In genomic region chr6:135703621-135704020, GRCh38 we compare ENCODE assay signal across 11 cellular contexts.
DNase-seq lines count a peak whose midpoint lies in the region; ATAC-seq, FAIRE-seq and TF ChIP-seq lines count a peak whose summit lies in the region.
"Had no signal": no experiment of that assay in that cellular context is flagged by ENCODE, and none has a peak within 500 bp of the region (broad histone marks: within the 10 kb centered on the region; RNA-seq: fewer than 3 reads in every experiment).

No MANE protein-coding gene starts in this region.

- DNase-seq in activated CD4-positive, alpha-beta T cell treated with anti-CD3 and anti-CD28 coated beads, Interleukin-2, amount 10 ng/mL, durations not matched to agents 24 days and 14 days, result no peak
- no peak for DNase-seq in activated CD4-positive, alpha-beta T cell treated with anti-CD3 and anti-CD28 coated beads for 1 hour
- no peak for DNase-seq in IMR-90
- DNase-seq in stimulated activated CD4-positive, alpha-beta T cell treated with anti-CD3 and anti-CD28 coated beads, Interleukin-1b, Interleukin-23, amount 100 ng/mL, for 48 hours, result peak; percentile 15
- no peak for DNase-seq in NCI-H2029 (lab: John Stamatoyannopoulos, UW)
- no peak for DNase-seq in dorsolateral prefrontal cortex
- no peak for DNase-seq in RCC 7860 (ENCODE audit: low spot score)
- DNase-seq: colonic mucosa, upper lobe of left lung had no signal

- H3K4me1 ChIP-seq in IMR-90 (ENCODE audit: control insufficient read depth, insufficient read depth, low read length), result no peaks in the 10 kb centered on the region
- H3K4me1 ChIP-seq: colonic mucosa, upper lobe of left lung had no signal

- peaks cover 3% of the 10 kb centered on the region for H3K36me3 Mint-ChIP-seq in activated CD4-positive, alpha-beta T cell treated with anti-CD3 and anti-CD28 coated beads, Interleukin-2, amount 10 ng/mL, durations not matched to agents 24 days and 14 days (ENCODE audit: low read depth)

- H4K20me1 ChIP-seq in IMR-90 (ENCODE audit: insufficient read depth, low read length), result no peaks in the 10 kb centered on the region

- no peak overlapping the region for H2AK5ac ChIP-seq in IMR-90 (ENCODE audit: low read depth, low read length)

- dilution Hi-C loops in IMR-90 (cut with HindIII; ENCODE audit: low sequenced_read_pairs, unreplicated experiment), result no loop called here

- H2BK15ac ChIP-seq in IMR-90 (ENCODE audit: low read depth, low read length), result no peak overlapping the region

- H3K4me3 ChIP-seq in IMR-90 (ENCODE audit: insufficient read depth, low read depth, low read length), result no peak overlapping the region
- no peak overlapping the region for H3K4me3 ChIP-seq in dorsolateral prefrontal cortex
- H3K4me3 ChIP-seq: colonic mucosa, upper lobe of left lung had no signal

- no peak for TF ChIP-seq RAD21 in IMR-90 (IDR thresholded peaks at IDR 0.05; ENCODE audit: low read length)

- in situ Hi-C loops in IMR-90 (cut with MboI; ENCODE audit: low sequenced_read_pairs), result no loop called here

- H3K9ac ChIP-seq in IMR-90 (ENCODE audit: low read depth, low read length), result no peak overlapping the region

- H4K91ac ChIP-seq in IMR-90 (ENCODE audit: insufficient read depth, low read depth, low read length), result no peak overlapping the region

- peak overlapping the region; percentile 60 for H3K27ac Mint-ChIP-seq in activated CD4-positive, alpha-beta T cell treated with anti-CD3 and anti-CD28 coated beads, Interleukin-2, amount 10 ng/mL, durations not matched to agents 24 days and 14 days

- FAIRE-seq in RCC 7860 (lab: Jason Lieb, UNC), result no peak
- FAIRE-seq: A204.1 had no signal

- POLR2A ChIA-PET in IMR-90 (lab: Charles Lee; ENCODE audit: unreplicated experiment), result no interaction called here

- no peaks in the 10 kb centered on the region for H3K79me1 ChIP-seq in IMR-90 (ENCODE audit: low read depth in 1 of 2, low read length in 2 of 2)

- TF ChIP-seq CTCF in IMR-90 (conservative IDR thresholded peaks at IDR 0.05; ENCODE audit: low read depth, low read length), result no peak
- no peak for TF ChIP-seq CTCF in dorsolateral prefrontal cortex (IDR thresholded peaks at IDR 0.05 in 54 of 56, conservative IDR thresholded peaks at IDR 0.05 in 2 of 56; ENCODE audit: low read depth in 1 of 56, partially characterized antibody in 56 of 56)

- intact Hi-C loops in activated CD4-positive, alpha-beta T cell treated with anti-CD3 and anti-CD28 coated beads, Interleukin-2, amount 10 ng/mL, durations not matched to agents 24 days and 14 days (cut with micrococcal nuclease), result loop anchor here (5.0 kb wide), 1 partner anchor 149 kb away; the partner anchor contains the start of gene PDE7B
- intact Hi-C loops in IMR-90 (cut with micrococcal nuclease) (no loop called here), dorsolateral prefrontal cortex (cut with DNase I) (no loop called here)

- no peak overlapping the region for H2BK5ac ChIP-seq in IMR-90 (ENCODE audit: low read depth, low read length, poor library complexity, severe bottlenecking)

- no peak overlapping the region for H2BK20ac ChIP-seq in IMR-90 (ENCODE audit: low read depth, low read length)

- no peak for TF ChIP-seq POLR2A in IMR-90 (IDR thresholded peaks at IDR 0.05; ENCODE audit: low read depth, low read length)

- H4K8ac ChIP-seq in IMR-90 (ENCODE audit: low read depth in 2 of 2, low read length in 2 of 2), result no peak overlapping the region

- no peak overlapping the region for H2AFZ ChIP-seq in IMR-90 (replicated peaks; ENCODE audit: low read length, poor library complexity)

- no peak overlapping the region for H3K27ac ChIP-seq in IMR-90 (ENCODE audit: insufficient read depth, low read length)
- H3K27ac ChIP-seq in dorsolateral prefrontal cortex, result no peak overlapping the region
- H3K27ac ChIP-seq: colonic mucosa, upper lobe of left lung had no signal

- no peak overlapping the region for H3K23ac ChIP-seq in IMR-90 (ENCODE audit: low read depth, low read length)

- no peak overlapping the region for H3K18ac ChIP-seq in IMR-90 (ENCODE audit: low read depth, low read length)

- H3K4me1 Mint-ChIP-seq in activated CD4-positive, alpha-beta T cell treated with anti-CD3 and anti-CD28 coated beads, Interleukin-2, amount 10 ng/mL, durations not matched to agents 24 days and 14 days, result peaks cover 24% of the 10 kb centered on the region

- no peak overlapping the region for H3K56ac ChIP-seq in IMR-90 (ENCODE audit: extremely low read depth, insufficient read depth, low read length)

- peaks cover 18% of the 10 kb centered on the region for H3K9me3 Mint-ChIP-seq in activated CD4-positive, alpha-beta T cell treated with anti-CD3 and anti-CD28 coated beads, Interleukin-2, amount 10 ng/mL, durations not matched to agents 24 days and 14 days

- BruUV-seq in IMR-90 (replicated peaks; lab: Mats Ljungman, UMichigan), result no TSS peak

- H3K9me1 ChIP-seq in IMR-90 (ENCODE audit: insufficient read depth, low read length), result no peaks in the 10 kb centered on the region

- H3K27me3 Mint-ChIP-seq in activated CD4-positive, alpha-beta T cell treated with anti-CD3 and anti-CD28 coated beads, Interleukin-2, amount 10 ng/mL, durations not matched to agents 24 days and 14 days, result peaks cover 2% of the 10 kb centered on the region

- H2AK9ac ChIP-seq in IMR-90 (replicated peaks; ENCODE audit: low read depth, low read length, poor library complexity), result no peak overlapping the region

- no peak overlapping the region for H3K4me3 Mint-ChIP-seq in activated CD4-positive, alpha-beta T cell treated with anti-CD3 and anti-CD28 coated beads, Interleukin-2, amount 10 ng/mL, durations not matched to agents 24 days and 14 days

- no peak overlapping the region for H3K4ac ChIP-seq in IMR-90 (ENCODE audit: low read depth, low read length)

- H3K27me3 ChIP-seq in IMR-90 (ENCODE audit: control insufficient read depth, insufficient read depth, low read length) (no peaks in the 10 kb centered on the region), dorsolateral prefrontal cortex (no peaks in the 10 kb centered on the region)
- H3K27me3 ChIP-seq: colonic mucosa, upper lobe of left lung had no signal

- no peaks in the 10 kb centered on the region for H3K36me3 ChIP-seq in IMR-90 (ENCODE audit: control insufficient read depth, insufficient read depth, low read length)
- H3K36me3 ChIP-seq: colonic mucosa, upper lobe of left lung had no signal

- no peak overlapping the region for H4K5ac ChIP-seq in IMR-90 (ENCODE audit: low read depth, low read length)

- ATAC-seq in HG02588 (IDR thresholded peaks at IDR 0.05; ENCODE audit: unreplicated experiment), result peak; percentile 94
- ATAC-seq in IMR-90 (ENCODE audit: low read depth), result no peak

- CTCF ChIA-PET in IMR-90 (lab: Yijun Ruan, JAX), result no interaction called here

- no peak overlapping the region for H3K14ac ChIP-seq in IMR-90 (replicated peaks; ENCODE audit: low read depth, low read length)

- H3K4me2 ChIP-seq in IMR-90 (ENCODE audit: low read depth, low read length), result no peak overlapping the region

- H2BK120ac ChIP-seq in IMR-90 (ENCODE audit: low read depth, low read length), result no peak overlapping the region

- no CpG with 5 or more reads among the region's 3 CpGs for WGBS in IMR-90 (ENCODE audit: extremely low coverage in 2 of 2, insufficient read length in 1 of 2), 2 experiments

- H3K9me3 ChIP-seq in IMR-90 (ENCODE audit: control insufficient read depth, insufficient read depth, low read length), result no peaks in the 10 kb centered on the region
- H3K9me3 ChIP-seq: colonic mucosa, upper lobe of left lung had no signal

TF ChIP-seq in IMR-90, 13 proteins besides CTCF, POLR2A, EP300 and RAD21:
- TF ChIP-seq CEBPB (IDR thresholded peaks at IDR 0.05; ENCODE audit: low read depth, low read length), result 0 out of 2 replicates have a peak, but pooled peaks have one; percentile 40
- no peak for TF ChIP-seq ELK1 (IDR thresholded peaks at IDR 0.05; ENCODE audit: borderline replicate concordance, low read depth, low read length)
- TF ChIP-seq SMC3 (IDR thresholded peaks at IDR 0.05; ENCODE audit: low read depth, low read length), result no peak
TF ChIP-seq in IMR-90: peak in this region for 1.
